ENCODE assay signal across 15 cellular contexts in the genomic region with DNA sequence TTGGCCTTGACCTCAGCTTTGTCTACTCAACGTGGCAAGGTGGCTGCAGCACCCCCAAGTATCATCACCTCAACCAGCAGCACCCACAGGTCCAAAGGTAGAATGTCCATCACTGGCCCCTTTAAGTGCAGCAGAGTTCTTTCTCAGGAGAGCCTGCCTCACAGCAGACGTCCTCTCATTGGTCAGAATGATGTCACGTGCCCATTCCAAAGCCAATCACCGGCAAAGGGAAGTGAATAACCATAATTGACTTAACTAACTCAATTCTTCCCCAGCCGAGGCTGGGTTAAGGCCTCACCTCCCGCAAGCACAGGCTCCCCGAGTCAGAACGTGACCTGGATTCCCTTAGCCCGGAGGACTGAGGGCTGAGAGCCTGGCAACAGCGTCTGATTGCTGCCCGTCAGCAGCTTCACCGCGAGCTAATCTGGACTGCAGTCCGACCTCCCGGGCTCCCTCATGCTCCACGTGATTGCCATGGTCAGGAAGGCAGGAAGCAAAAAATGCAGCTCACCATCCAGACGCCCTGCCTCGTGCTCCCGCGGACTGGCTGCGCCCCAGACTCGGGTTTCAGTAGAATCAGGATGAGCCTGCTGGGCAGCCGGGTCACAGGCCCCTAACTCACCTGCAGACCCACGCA.
DNase-seq lines count a peak whose midpoint lies in the region; ATAC-seq and TF ChIP-seq lines count a peak whose summit lies in the region.
"Had no signal": no experiment of that assay in that cellular context is flagged by ENCODE, and none has a peak within 500 bp of the region (broad histone marks: within the 10 kb centered on the region; RNA-seq: fewer than 3 reads in every experiment).

No MANE protein-coding gene starts in this region.

- TF ChIP-seq EP300 in suprapubic skin (IDR thresholded peaks at IDR 0.05) (no peak), esophagus muscularis mucosa (IDR thresholded peaks at IDR 0.05) (no peak)

- H3K9me3 ChIP-seq in right lobe of liver (no peaks in the 10 kb centered on the region), suprapubic skin (no peaks in the 10 kb centered on the region), esophagus muscularis mucosa (no peaks in the 10 kb centered on the region)

- H3K36me3 ChIP-seq in right lobe of liver (no peaks in the 10 kb centered on the region), suprapubic skin (no peaks in the 10 kb centered on the region), esophagus muscularis mucosa (no peaks in the 10 kb centered on the region)
- H3K36me3 ChIP-seq: neural progenitor cell had no signal

- 15% methylated on average over 4 of the region's 24 CpGs for WGBS in right lobe of liver (ENCODE audit: insufficient coverage, low coverage, low lambda C conversion rate, missing lambda C conversion rate)
- WGBS in suprapubic skin, result 64% methylated on average over 5 of the region's 24 CpGs
- WGBS in esophagus muscularis mucosa, result 60% methylated on average over 21 of the region's 24 CpGs

- ATAC-seq in right lobe of liver (peak; percentile 47 to 69 (median 52)), HG02623 (IDR thresholded peaks at IDR 0.05; ENCODE audit: unreplicated experiment) (no peak)
- ATAC-seq: stimulated activated naive CD8-positive, alpha-beta T cell treated with anti-CD3 and anti-CD28 coated beads, Interleukin-15, Interleukin-2, amounts not matched to agents 100 U/mL and 50 U/mL, for 24 hours had no signal

- intact Hi-C loops in dorsolateral prefrontal cortex (cut with DNase I), result no loop called here
- intact Hi-C loops in right lobe of liver (cut with DNase I), result no loop called here
- intact Hi-C loops in esophagus muscularis mucosa (cut with DNase I), result no loop called here

- DNase-seq in NCI-H748 (lab: John Stamatoyannopoulos, UW; ENCODE audit: unreplicated experiment) (peak; percentile 32), NCI-H748 treated with DMSO at 0.1 percent for 48 hours (lab: John Stamatoyannopoulos, UW) (no peak), dorsolateral prefrontal cortex (peak in 7 of 10 donors; percentile 17 to 67 (median 56)), right lobe of liver (no peak), suprapubic skin (ENCODE audit: low spot score in 2 of 2) (no peak), NCI-H2081 (lab: John Stamatoyannopoulos, UW) (no peak), esophagus muscularis mucosa (ENCODE audit: extremely low spot score) (no peak)
- DNase-seq: erythroblast; NCI-H446 treated with DMSO at 0.1 percent for 48 hours; stimulated activated CD4-positive, alpha-beta T cell treated with anti-CD3 and anti-CD28 coated beads, Interleukin-1b, Interleukin-23, amount 100 ng/mL, for 48 hours; stimulated activated naive CD8-positive, alpha-beta T cell treated with anti-CD3 and anti-CD28 coated beads, Interleukin-15, Interleukin-2, amounts not matched to agents 100 U/mL and 50 U/mL, for 24 hours had no signal

- H3K4me3 ChIP-seq in dorsolateral prefrontal cortex, result peak overlapping the region in 57 of 59 donors; percentile 18 to 60 (median 42)
- H3K4me3 ChIP-seq in right lobe of liver, result no peak overlapping the region
- H3K4me3 ChIP-seq in suprapubic skin, result peak overlapping the region; percentile 2
- peak overlapping the region in 2 of 4 donors; percentile 2 to 20 for H3K4me3 ChIP-seq in esophagus muscularis mucosa
- H3K4me3 ChIP-seq: neural progenitor cell had no signal

- H3K4me1 ChIP-seq in right lobe of liver, result no peaks in the 10 kb centered on the region
- peaks cover 28% of the 10 kb centered on the region for H3K4me1 ChIP-seq in suprapubic skin
- no peaks in the 10 kb centered on the region for H3K4me1 ChIP-seq in esophagus muscularis mucosa
- H3K4me1 ChIP-seq: neural progenitor cell had no signal

- H3K27me3 ChIP-seq in dorsolateral prefrontal cortex (peaks cover 0 to 2% (median 0%) of the 10 kb centered on the region in 45 donors), right lobe of liver (no peaks in the 10 kb centered on the region), suprapubic skin (no peaks in the 10 kb centered on the region), esophagus muscularis mucosa (peaks cover 0 to 33% (median 0%) of the 10 kb centered on the region in 4 donors)

- TF ChIP-seq POLR2A in right lobe of liver (IDR thresholded peaks at IDR 0.05) (no peak), suprapubic skin (IDR thresholded peaks at IDR 0.05) (no peak), esophagus muscularis mucosa (IDR thresholded peaks at IDR 0.05; ENCODE audit: low read depth) (no peak)

- H3K27ac ChIP-seq in dorsolateral prefrontal cortex (peak overlapping the region in 19 of 59 donors; percentile 5 to 68 (median 46)), right lobe of liver (no peak overlapping the region), suprapubic skin (peak overlapping the region; percentile 36), esophagus muscularis mucosa (replicated peaks in 1 of 4) (no peak overlapping the region)
- H3K27ac ChIP-seq: 22Rv1, neural progenitor cell, VCaP had no signal

- TF ChIP-seq CTCF in dorsolateral prefrontal cortex (IDR thresholded peaks at IDR 0.05 in 54 of 56, conservative IDR thresholded peaks at IDR 0.05 in 2 of 56; ENCODE audit: low read depth in 1 of 56, partially characterized antibody in 56 of 56) (no peak), right lobe of liver (IDR thresholded peaks at IDR 0.05) (no peak), suprapubic skin (IDR thresholded peaks at IDR 0.05) (no peak), esophagus muscularis mucosa (IDR thresholded peaks at IDR 0.05) (no peak)

Comparison
In these comparisons a context has a peak if more than half of its experiments do, and no peak if none do; other contexts are left out.
1. DNase-seq: peak in NCI-H748 (single experiment) and dorsolateral prefrontal cortex (7 of 10); none in NCI-H748 treated with DMSO at 0.1 percent for 48 hours (single experiment), right lobe of liver (0 of 3), suprapubic skin (0 of 2), NCI-H2081 (0 of 2) and esophagus muscularis mucosa (single experiment).
2. H3K4me3 ChIP-seq: peak in dorsolateral prefrontal cortex (57 of 59) and suprapubic skin (single experiment); none in right lobe of liver (0 of 3).